Comparison of ENCODE assay signal across 18 cellular contexts in genomic region chr2:37797081-37797480, GRCh38.
DNase-seq lines count a peak whose midpoint lies in the region; ATAC-seq, FAIRE-seq and TF ChIP-seq lines count a peak whose summit lies in the region.
"Had no signal": no experiment of that assay in that cellular context is flagged by ENCODE, and none has a peak within 500 bp of the region (broad histone marks: within the 10 kb centered on the region; RNA-seq: fewer than 3 reads in every experiment).

No MANE protein-coding gene starts in this region.

- peaks cover 43% of the 10 kb centered on the region for H3K4me1 Mint-ChIP-seq in astrocyte (ENCODE audit: low read depth, unreplicated experiment)
- H3K4me1 Mint-ChIP-seq in stimulated activated memory B cell treated with anti-CD40 and anti-IgM and Interleukin-4, amounts not matched to agents 10 μg/mL and 1 μg/mL and 100 μg/mL, for 72 hours, result peaks cover 19% of the 10 kb centered on the region
- peaks cover 4% of the 10 kb centered on the region for H3K4me1 Mint-ChIP-seq in activated T-helper 1 cell treated with anti-CD3 and anti-CD28 coated beads, Interleukin-12 subunit alpha, Interleukin-12 subunit beta, Interleukin-2, Interleukin-4 antibody, amounts not matched to agents 30 ng/mL and 10 ng/mL and 1 ng/mL, durations not matched to agents 14 hours and 24 hours and 36 hours (ENCODE audit: low read depth)
- H3K4me1 Mint-ChIP-seq: activated naive CD4-positive, alpha-beta T cell treated with anti-CD3 and anti-CD28 coated beads, Interleukin-2, amount 50 U/mL, for 24 hours had no signal

- H3K14ac ChIP-seq in mesenchymal stem cell (ENCODE audit: low read length in 2 of 2), result no peak overlapping the region

- DNase-seq in A172 (ENCODE audit: low spot score) (peak; percentile 92), H54 (ENCODE audit: insufficient read length, low spot score) (no peak), astrocyte (ENCODE audit: low read depth) (peak; percentile 90), mesenchymal stem cell (peak; percentile 59), AML-193 (lab: John Stamatoyannopoulos, UW) (no peak)
- DNase-seq in activated T-helper 1 cell treated with anti-CD3 and anti-CD28 coated beads, Interleukin-12 subunit alpha, Interleukin-12 subunit beta, Interleukin-2, Interleukin-4 antibody, amounts not matched to agents 30 ng/mL and 10 ng/mL and 1 ng/mL, durations not matched to agents 14 hours and 24 hours and 36 hours (ENCODE audit: low spot score), result no peak
- DNase-seq: cerebellar nuclear complex, DMS153, erythroblast, NCI-H146, NCI-H748 treated with DMSO at 0.1 percent for 48 hours, pancreas, tibial artery had no signal

- no peak overlapping the region for H2BK5ac ChIP-seq in mesenchymal stem cell (ENCODE audit: low read depth, low read length, poor library complexity, severe bottlenecking)

- TF ChIP-seq CTCF in astrocyte (IDR thresholded peaks at IDR 0.05; ENCODE audit: insufficient read depth, low read depth, low read length), result no peak

- peak overlapping the region; percentile 67 to 97 for H2BK12ac ChIP-seq in mesenchymal stem cell (ENCODE audit: low read length in 2 of 2)

- H4K91ac ChIP-seq in mesenchymal stem cell (ENCODE audit: low read length), result peak overlapping the region; percentile 40

- no peak overlapping the region for H2AFZ ChIP-seq in astrocyte (ENCODE audit: low read depth, low read length)
- H2AFZ ChIP-seq in mesenchymal stem cell (ENCODE audit: low read depth, low read length), result no peak overlapping the region

- H3K9me3 ChIP-seq in astrocyte (ENCODE audit: insufficient read depth, low read depth, low read length) (no peaks in the 10 kb centered on the region), mesenchymal stem cell (ENCODE audit: control insufficient read depth, low read length) (no peaks in the 10 kb centered on the region)
- H3K9me3 ChIP-seq: pancreas, tibial artery had no signal

- peak overlapping the region; percentile 24 to 78 for H3K4ac ChIP-seq in mesenchymal stem cell (ENCODE audit: low read depth in 1 of 2, low read length in 2 of 2)

- H3K4me3 Mint-ChIP-seq in astrocyte (ENCODE audit: unreplicated experiment), result no peak overlapping the region
- H3K4me3 Mint-ChIP-seq in stimulated activated memory B cell treated with anti-CD40 and anti-IgM and Interleukin-4, amounts not matched to agents 10 μg/mL and 1 μg/mL and 100 μg/mL, for 72 hours, result no peak overlapping the region
- no peak overlapping the region for H3K4me3 Mint-ChIP-seq in activated T-helper 1 cell treated with anti-CD3 and anti-CD28 coated beads, Interleukin-12 subunit alpha, Interleukin-12 subunit beta, Interleukin-2, Interleukin-4 antibody, amounts not matched to agents 30 ng/mL and 10 ng/mL and 1 ng/mL, durations not matched to agents 14 hours and 24 hours and 36 hours
- H3K4me3 Mint-ChIP-seq: activated naive CD4-positive, alpha-beta T cell treated with anti-CD3 and anti-CD28 coated beads, Interleukin-2, amount 50 U/mL, for 24 hours; memory B cell had no signal

- 65% methylated on average over 3 of the region's 3 CpGs for WGBS in mesenchymal stem cell

- H3K79me2 ChIP-seq in astrocyte (ENCODE audit: insufficient read depth, low read length), result no peaks in the 10 kb centered on the region

- H2BK120ac ChIP-seq in mesenchymal stem cell (ENCODE audit: low read depth, low read length), result peak overlapping the region; percentile 11

- no peak for ATAC-seq in stimulated activated memory B cell treated with anti-CD40 and anti-IgM and Interleukin-4, amounts not matched to agents 10 μg/mL and 1 μg/mL and 100 μg/mL, for 72 hours
- ATAC-seq in HG02885 (IDR thresholded peaks at IDR 0.05; ENCODE audit: poor library complexity, unreplicated experiment), result no peak
- ATAC-seq: HepG2, pancreas had no signal

- H2BK15ac ChIP-seq in mesenchymal stem cell (ENCODE audit: low read depth, poor library complexity, severe bottlenecking), result peak overlapping the region; percentile 32

- H3K27me3 ChIP-seq in astrocyte (ENCODE audit: insufficient read depth, low read length) (no peaks in the 10 kb centered on the region), mesenchymal stem cell (ENCODE audit: control insufficient read depth in 1 of 2, insufficient read depth in 1 of 2, low read length in 2 of 2) (no peaks in the 10 kb centered on the region)
- H3K27me3 ChIP-seq: pancreas, tibial artery had no signal

- FAIRE-seq in H54 (lab: Jason Lieb, UNC) (peak; percentile 64), astrocyte (lab: Jason Lieb, UNC) (no peak)
- FAIRE-seq: HepG2, pancreas had no signal

- H3K36me3 Mint-ChIP-seq in astrocyte (ENCODE audit: low read depth, unreplicated experiment), result no peaks in the 10 kb centered on the region
- no peaks in the 10 kb centered on the region for H3K36me3 Mint-ChIP-seq in stimulated activated memory B cell treated with anti-CD40 and anti-IgM and Interleukin-4, amounts not matched to agents 10 μg/mL and 1 μg/mL and 100 μg/mL, for 72 hours
- H3K36me3 Mint-ChIP-seq in activated T-helper 1 cell treated with anti-CD3 and anti-CD28 coated beads, Interleukin-12 subunit alpha, Interleukin-12 subunit beta, Interleukin-2, Interleukin-4 antibody, amounts not matched to agents 30 ng/mL and 10 ng/mL and 1 ng/mL, durations not matched to agents 14 hours and 24 hours and 36 hours (ENCODE audit: low read depth), result no peaks in the 10 kb centered on the region
- H3K36me3 Mint-ChIP-seq: activated naive CD4-positive, alpha-beta T cell treated with anti-CD3 and anti-CD28 coated beads, Interleukin-2, amount 50 U/mL, for 24 hours; memory B cell had no signal

- intact Hi-C loops in activated T-helper 1 cell treated with anti-CD3 and anti-CD28 coated beads, Interleukin-12 subunit alpha, Interleukin-12 subunit beta, Interleukin-2, Interleukin-4 antibody, amounts not matched to agents 30 ng/mL and 10 ng/mL and 1 ng/mL, durations not matched to agents 14 hours and 24 hours and 36 hours (cut with micrococcal nuclease), result no loop called here

- H3K79me1 ChIP-seq in mesenchymal stem cell (replicated peaks; ENCODE audit: low read length, poor library complexity, severe bottlenecking), result no peaks in the 10 kb centered on the region

- peak overlapping the region; percentile 23 to 37 for H3K18ac ChIP-seq in mesenchymal stem cell (ENCODE audit: low read depth in 1 of 2, low read length in 2 of 2)

- no peaks in the 10 kb centered on the region for H4K20me1 ChIP-seq in astrocyte (ENCODE audit: insufficient read depth, low read length)

- peak overlapping the region; percentile 56 for H4K8ac ChIP-seq in mesenchymal stem cell (ENCODE audit: low read length)

- TF ChIP-seq POLR2A in H54 (IDR thresholded peaks at IDR 0.05; ENCODE audit: low read depth, low read length), result no peak

- H3K27me3 Mint-ChIP-seq in astrocyte (ENCODE audit: low read depth, unreplicated experiment), result no peaks in the 10 kb centered on the region
- H3K27me3 Mint-ChIP-seq in stimulated activated memory B cell treated with anti-CD40 and anti-IgM and Interleukin-4, amounts not matched to agents 10 μg/mL and 1 μg/mL and 100 μg/mL, for 72 hours, result no peaks in the 10 kb centered on the region
- peaks cover 4% of the 10 kb centered on the region for H3K27me3 Mint-ChIP-seq in activated T-helper 1 cell treated with anti-CD3 and anti-CD28 coated beads, Interleukin-12 subunit alpha, Interleukin-12 subunit beta, Interleukin-2, Interleukin-4 antibody, amounts not matched to agents 30 ng/mL and 10 ng/mL and 1 ng/mL, durations not matched to agents 14 hours and 24 hours and 36 hours (ENCODE audit: insufficient read depth)
- H3K27me3 Mint-ChIP-seq: activated naive CD4-positive, alpha-beta T cell treated with anti-CD3 and anti-CD28 coated beads, Interleukin-2, amount 50 U/mL, for 24 hours; memory B cell had no signal

- H3K4me1 ChIP-seq in astrocyte (ENCODE audit: insufficient read depth, low read length) (peaks cover 36% of the 10 kb centered on the region), mesenchymal stem cell (ENCODE audit: control insufficient read depth, insufficient read depth, low read depth, low read length) (peaks cover 5% of the 10 kb centered on the region)
- H3K4me1 ChIP-seq: pancreas had no signal

- H3K9me3 Mint-ChIP-seq in astrocyte (ENCODE audit: unreplicated experiment), result peaks cover 6% of the 10 kb centered on the region
- H3K9me3 Mint-ChIP-seq in stimulated activated memory B cell treated with anti-CD40 and anti-IgM and Interleukin-4, amounts not matched to agents 10 μg/mL and 1 μg/mL and 100 μg/mL, for 72 hours, result no peaks in the 10 kb centered on the region
- peaks cover 6% of the 10 kb centered on the region for H3K9me3 Mint-ChIP-seq in activated T-helper 1 cell treated with anti-CD3 and anti-CD28 coated beads, Interleukin-12 subunit alpha, Interleukin-12 subunit beta, Interleukin-2, Interleukin-4 antibody, amounts not matched to agents 30 ng/mL and 10 ng/mL and 1 ng/mL, durations not matched to agents 14 hours and 24 hours and 36 hours
- H3K9me3 Mint-ChIP-seq: activated naive CD4-positive, alpha-beta T cell treated with anti-CD3 and anti-CD28 coated beads, Interleukin-2, amount 50 U/mL, for 24 hours; memory B cell had no signal

- H3K4me3 ChIP-seq in astrocyte (ENCODE audit: insufficient read depth, low read depth, low read length) (no peak overlapping the region), mesenchymal stem cell (ENCODE audit: insufficient read depth in 1 of 2, low read depth in 1 of 2, low read length in 2 of 2) (no peak overlapping the region)
- H3K4me3 ChIP-seq: pancreas, tibial artery had no signal

- H3K4me2 ChIP-seq in astrocyte (ENCODE audit: low read length) (no peak overlapping the region), mesenchymal stem cell (ENCODE audit: low read length, poor library complexity, severe bottlenecking) (no peak overlapping the region)

- H3K36me3 ChIP-seq in astrocyte (ENCODE audit: insufficient read depth, low read length) (no peaks in the 10 kb centered on the region), mesenchymal stem cell (ENCODE audit: control insufficient read depth in 1 of 2, insufficient read depth in 2 of 2, low read depth in 1 of 2, low read length in 2 of 2) (no peaks in the 10 kb centered on the region)
- H3K36me3 ChIP-seq: pancreas, tibial artery had no signal

- peak overlapping the region; percentile 76 for H3K27ac ChIP-seq in astrocyte (ENCODE audit: low read depth, low read length)
- H3K27ac ChIP-seq in mesenchymal stem cell (ENCODE audit: low read length, poor library complexity, severe bottlenecking), result no peak overlapping the region
- H3K27ac ChIP-seq: pancreas had no signal

- peak overlapping the region; percentile 89 for H2AK5ac ChIP-seq in mesenchymal stem cell (ENCODE audit: low read length, severe bottlenecking)

- H3K9ac ChIP-seq in astrocyte (ENCODE audit: low read length) (no peak overlapping the region), mesenchymal stem cell (ENCODE audit: low read length) (no peak overlapping the region)

- H3K23ac ChIP-seq in mesenchymal stem cell (ENCODE audit: low read length in 2 of 2), result no peak overlapping the region

- H3K27ac Mint-ChIP-seq in astrocyte (ENCODE audit: unreplicated experiment), result peak overlapping the region; percentile 50
- H3K27ac Mint-ChIP-seq in stimulated activated memory B cell treated with anti-CD40 and anti-IgM and Interleukin-4, amounts not matched to agents 10 μg/mL and 1 μg/mL and 100 μg/mL, for 72 hours, result no peak overlapping the region
- H3K27ac Mint-ChIP-seq in activated T-helper 1 cell treated with anti-CD3 and anti-CD28 coated beads, Interleukin-12 subunit alpha, Interleukin-12 subunit beta, Interleukin-2, Interleukin-4 antibody, amounts not matched to agents 30 ng/mL and 10 ng/mL and 1 ng/mL, durations not matched to agents 14 hours and 24 hours and 36 hours, result no peak overlapping the region
- H3K27ac Mint-ChIP-seq: activated naive CD4-positive, alpha-beta T cell treated with anti-CD3 and anti-CD28 coated beads, Interleukin-2, amount 50 U/mL, for 24 hours; memory B cell had no signal

Comparison
In these comparisons a context has a peak if more than half of its experiments do, and no peak if none do; other contexts are left out.
1. DNase-seq: peak in A172 (single experiment), astrocyte (single experiment) and mesenchymal stem cell (single experiment); none in H54 (single experiment), activated T-helper 1 cell treated with anti-CD3 and anti-CD28 coated beads, Interleukin-12 subunit alpha, Interleukin-12 subunit beta, Interleukin-2, Interleukin-4 antibody, amounts not matched to agents 30 ng/mL and 10 ng/mL and 1 ng/mL, durations not matched to agents 14 hours and 24 hours and 36 hours (single experiment) and AML-193 (0 of 2).